Comparison of ENCODE assay signal across 35 cellular contexts in the genomic region with DNA sequence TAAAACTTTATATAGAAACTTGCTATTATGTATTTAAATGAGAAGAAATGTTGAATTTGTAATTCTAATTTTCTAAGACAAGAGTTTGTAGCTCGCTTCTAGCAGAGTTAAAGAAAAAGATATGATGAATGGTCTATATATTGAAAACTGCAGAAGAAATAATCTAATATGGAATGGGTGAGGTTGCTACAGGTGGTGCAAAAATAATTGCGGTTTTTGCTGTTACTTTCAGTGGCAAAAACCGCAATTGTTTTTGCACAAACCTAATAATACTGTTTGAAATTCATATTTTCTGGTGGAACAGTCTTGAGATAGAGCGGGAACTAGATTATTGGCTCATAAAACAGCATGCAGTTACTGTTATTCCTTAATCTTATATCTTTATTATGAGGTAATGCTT. TPM values are rescaled to one million over a fixed set of nuclear protein-coding genes. Genes with fewer than 3 reads are reported as not detected.
"Had no signal": no experiment of that assay in that cellular context is flagged by ENCODE, and none has a peak within 500 bp of the region (broad histone marks: within the 10 kb centered on the region; RNA-seq: fewer than 3 reads in every experiment).

No MANE protein-coding gene starts in this region.

- H3K27ac ChIP-seq: adrenal gland, ascending aorta, body of pancreas, brain microvascular endothelial cell, breast epithelium, cardiac muscle cell had no signal

- FAIRE-seq: astrocyte, bronchial epithelial cell had no signal

- H3K36me3 ChIP-seq: adrenal gland, ascending aorta, brain microvascular endothelial cell, breast epithelium, cardiac muscle cell had no signal

- ATAC-seq: activated naive CD4-positive, alpha-beta T cell treated with anti-CD3 and anti-CD28 coated beads, Interleukin-2, amount 50 U/mL, for 72 hours; activated naive CD8-positive, alpha-beta T cell treated with anti-CD3 and anti-CD28 coated beads, Interleukin-2, amount 50 U/mL, for 24 hours; activated T-cell treated with anti-CD3 and anti-CD28 coated beads, Interleukin-2, amount 50 U/mL, for 4 hours; activated T-cell treated with anti-CD3 and anti-CD28 coated beads, Interleukin-2, amount 50 U/mL, for 72 hours; activated T-helper 17 cell treated with anti-CD3 and anti-CD28 coated beads, Interleukin-2, amount 50 U/mL, for 72 hours; body of pancreas had no signal

- H3K4me1 ChIP-seq: adrenal gland, ascending aorta, body of pancreas, breast epithelium had no signal

- DNase-seq: activated effector memory CD4-positive, alpha-beta T cell treated with anti-CD3 and anti-CD28 coated beads, Interleukin-2, amount 50 U/mL, for 16 hours; activated effector memory CD4-positive, alpha-beta T cell treated with Interleukin-2 at 50 U/mL for 16 hours; activated gamma-delta T cell; activated gamma-delta T cell treated with Interleukin-2 at 50 U/mL for 16 hours; activated naive CD4-positive, alpha-beta T cell; activated naive CD4-positive, alpha-beta T cell treated with anti-CD3 and anti-CD28 coated beads for 36 hours; activated naive CD4-positive, alpha-beta T cell treated with anti-CD3 and anti-CD28 coated beads, Interleukin-2, amount 10 ng/mL, durations not matched to agents 7 days and 5 days; activated naive CD4-positive, alpha-beta T cell treated with anti-CD3 and anti-CD28 coated beads, Interleukin-2, amount 50 U/mL, for 16 hours; activated naive CD4-positive, alpha-beta T cell treated with Interleukin-2 at 50 U/mL for 16 hours; activated naive CD8-positive, alpha-beta T cell treated with anti-CD3 and anti-CD28 coated beads for 36 hours; activated naive CD8-positive, alpha-beta T cell treated with anti-CD3 and anti-CD28 coated beads, Interleukin-2, amount 10 ng/mL, durations not matched to agents 7 days and 5 days; activated naive CD8-positive, alpha-beta T cell treated with anti-CD3 and anti-CD28 coated beads, Interleukin-2, amount 50 U/mL, for 24 hours; activated T-cell treated with anti-CD3 and anti-CD28 coated beads, Interleukin-2, amount 50 U/mL, for 24 hours; activated T-cell treated with anti-CD3 and anti-CD28 coated beads, Interleukin-2, amount 50 U/mL, for 4 hours; activated T-cell treated with anti-CD3 and anti-CD28 coated beads, Interleukin-2, amount 50 U/mL, for 48 hours; activated T-cell treated with anti-CD3 and anti-CD28 coated beads, Interleukin-2, amount 50 U/mL, for 72 hours; adrenal gland; amniotic stem cell; amygdala; anterior cingulate cortex; aorta; body of pancreas; brain microvascular endothelial cell; caudate nucleus; central memory CD4-positive, alpha-beta T cell; cerebellar nuclear complex had no signal

- H3K27me3 ChIP-seq: adrenal gland, ascending aorta, body of pancreas, brain microvascular endothelial cell, cardiac muscle cell had no signal

- H3K9me3 ChIP-seq: adrenal gland, ascending aorta, body of pancreas, breast epithelium had no signal

- H3K4me3 ChIP-seq: adrenal gland, ascending aorta, body of pancreas, breast epithelium, cardiac muscle cell had no signal

RNA-seq across cellular contexts. Expression of gene EYA4, which starts 23.9 kb away (rescaled TPM):
- total RNA-seq: activated naive CD4-positive, alpha-beta T cell treated with anti-CD3 and anti-CD28 coated beads for 36 hours; activated naive CD4-positive, alpha-beta T cell treated with anti-CD3 and anti-CD28 coated beads, Interleukin-2, amount 50 U/mL, for 72 hours; activated naive CD8-positive, alpha-beta T cell treated with anti-CD3 and anti-CD28 coated beads for 36 hours; activated naive CD8-positive, alpha-beta T cell treated with anti-CD3 and anti-CD28 coated beads, Interleukin-2, amount 10 ng/mL, durations not matched to agents 7 days and 5 days; activated T-cell treated with anti-CD3 and anti-CD28 coated beads, Interleukin-2, amount 50 U/mL, for 4 hours; activated T-cell treated with anti-CD3 and anti-CD28 coated beads, Interleukin-2, amount 50 U/mL, for 72 hours; activated T-helper 1 cell treated with anti-CD3 and anti-CD28 coated beads, Interleukin-12 subunit alpha, Interleukin-12 subunit beta, Interleukin-2, Interleukin-4 antibody, amounts not matched to agents 30 ng/mL and 10 ng/mL and 1 ng/mL, durations not matched to agents 14 hours and 24 hours and 36 hours; activated T-helper 17 cell treated with anti-CD3 and anti-CD28 coated beads, Interleukin-2, amount 50 U/mL, for 72 hours; activated T-helper 2 cell treated with anti-CD3 and anti-CD28 coated beads, Interferon-gamma antibody, Interleukin-2, Interleukin-4, amounts not matched to agents 10 μg/mL and 5 μg/mL and 100 μg/mL, durations not matched to agents 14 hours and 24 hours and 36 hours had no signal
- polyA plus RNA-seq: aorta had no signal
